ENCODE assay signal across 1 cellular context in the genomic region with DNA sequence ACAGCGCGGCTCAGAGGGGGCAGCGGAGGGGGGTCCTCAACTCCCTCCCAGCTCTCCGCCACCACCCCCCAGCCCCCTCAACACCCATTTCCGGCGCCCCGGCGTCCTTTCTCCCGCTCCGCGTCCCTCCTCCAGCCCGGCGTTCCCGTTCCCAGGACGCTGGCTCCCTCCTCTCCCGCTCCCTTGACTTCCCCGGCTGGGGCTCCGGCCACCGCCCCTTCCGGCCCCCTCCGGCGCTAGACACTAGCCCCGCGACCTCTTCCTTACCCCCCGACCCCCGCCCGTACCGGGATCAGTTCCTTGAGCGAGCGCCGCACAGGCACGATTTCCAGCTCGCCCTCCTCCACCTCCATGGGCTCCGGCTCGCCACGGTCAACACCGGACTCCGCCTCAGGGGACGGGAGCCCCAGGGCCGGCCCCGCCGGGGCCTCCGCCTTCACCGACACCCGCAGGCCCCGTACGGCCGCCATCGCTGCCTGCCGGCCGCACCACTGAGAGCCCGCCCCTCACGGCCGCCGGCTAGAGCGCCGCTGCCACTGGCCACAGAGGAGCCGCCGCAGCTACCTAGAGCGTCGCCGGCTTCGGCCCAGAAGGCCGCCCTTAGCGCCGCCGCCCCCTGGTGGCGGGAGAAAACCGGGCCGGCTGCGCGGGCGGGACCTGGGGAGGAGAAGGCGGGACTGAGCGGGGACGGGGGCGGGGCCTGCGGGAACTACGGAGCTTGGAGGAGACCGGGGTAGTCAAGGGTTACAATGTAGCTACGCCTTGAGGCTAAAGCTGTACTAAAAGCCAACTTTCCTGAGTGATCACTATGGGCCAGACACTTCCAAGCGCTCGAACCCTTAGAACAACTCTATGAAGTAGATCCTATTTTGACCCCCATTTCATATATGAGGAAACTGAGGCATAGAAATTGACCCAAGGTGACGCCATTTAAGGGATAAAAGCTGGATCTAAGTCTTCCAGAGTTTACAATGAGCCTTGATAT.
TF ChIP-seq lines count a peak whose summit lies in the region.

A gene with protein sequence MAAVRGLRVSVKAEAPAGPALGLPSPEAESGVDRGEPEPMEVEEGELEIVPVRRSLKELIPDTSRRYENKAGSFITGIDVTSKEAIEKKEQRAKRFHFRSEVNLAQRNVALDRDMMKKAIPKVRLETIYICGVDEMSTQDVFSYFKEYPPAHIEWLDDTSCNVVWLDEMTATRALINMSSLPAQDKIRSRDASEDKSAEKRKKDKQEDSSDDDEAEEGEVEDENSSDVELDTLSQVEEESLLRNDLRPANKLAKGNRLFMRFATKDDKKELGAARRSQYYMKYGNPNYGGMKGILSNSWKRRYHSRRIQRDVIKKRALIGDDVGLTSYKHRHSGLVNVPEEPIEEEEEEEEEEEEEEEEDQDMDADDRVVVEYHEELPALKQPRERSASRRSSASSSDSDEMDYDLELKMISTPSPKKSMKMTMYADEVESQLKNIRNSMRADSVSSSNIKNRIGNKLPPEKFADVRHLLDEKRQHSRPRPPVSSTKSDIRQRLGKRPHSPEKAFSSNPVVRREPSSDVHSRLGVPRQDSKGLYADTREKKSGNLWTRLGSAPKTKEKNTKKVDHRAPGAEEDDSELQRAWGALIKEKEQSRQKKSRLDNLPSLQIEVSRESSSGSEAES (minus strand): TSS at position 493 of the 985 bp plus-strand sequence. CDS start 23 bp downstream, at position 470.

TF ChIP-seq in HEK293, 187 proteins besides CTCF, POLR2A, EP300 and RAD21 (continued from another document and continues in another):
- TF ChIP-seq, protein P1, sequence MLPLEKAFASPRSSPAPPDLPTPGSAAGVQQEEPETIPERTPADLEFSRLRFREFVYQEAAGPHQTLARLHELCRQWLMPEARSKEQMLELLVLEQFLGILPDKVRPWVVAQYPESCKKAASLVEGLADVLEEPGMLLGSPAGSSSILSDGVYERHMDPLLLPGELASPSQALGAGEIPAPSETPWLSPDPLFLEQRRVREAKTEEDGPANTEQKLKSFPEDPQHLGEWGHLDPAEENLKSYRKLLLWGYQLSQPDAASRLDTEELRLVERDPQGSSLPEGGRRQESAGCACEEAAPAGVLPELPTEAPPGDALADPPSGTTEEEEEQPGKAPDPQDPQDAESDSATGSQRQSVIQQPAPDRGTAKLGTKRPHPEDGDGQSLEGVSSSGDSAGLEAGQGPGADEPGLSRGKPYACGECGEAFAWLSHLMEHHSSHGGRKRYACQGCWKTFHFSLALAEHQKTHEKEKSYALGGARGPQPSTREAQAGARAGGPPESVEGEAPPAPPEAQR (tag by site-specific recombination; IDR thresholded peaks at IDR 0.05), result peak; percentile 95; the same call in 1 of the 2 replicates
- TF ChIP-seq ZNF184 (tag by site-specific recombination; IDR thresholded peaks at IDR 0.05) (peak; percentile 81; the same call in 1 of the 2 replicates), REPIN1 (tag by site-specific recombination; IDR thresholded peaks at IDR 0.05; ENCODE audit: low read depth) (0 out of 2 replicates have a peak, but pooled peaks have one; percentile 36), KLF9 (tag by site-specific recombination; IDR thresholded peaks at IDR 0.05; ENCODE audit: low read depth) (peak; percentile 78), ZNF157 (tag by site-specific recombination; IDR thresholded peaks at IDR 0.05) (no peak), ZNF555 (tag by site-specific recombination; conservative IDR thresholded peaks at IDR 0.05) (no peak), ZNF747 (tag by site-specific recombination; IDR thresholded peaks at IDR 0.05) (no peak), ZNF837 (tag by site-specific recombination; IDR thresholded peaks at IDR 0.05) (no peak), ZBTB21 (tag by site-specific recombination; IDR thresholded peaks at IDR 0.05) (0 out of 2 replicates have a peak, but pooled peaks have one; percentile 36), ZNF843 (tag by site-specific recombination; IDR thresholded peaks at IDR 0.05) (0 out of 2 replicates have a peak, but pooled peaks have one; percentile 54), KLF10 (tag by site-specific recombination; IDR thresholded peaks at IDR 0.05) (peak; percentile 82), GLI2 (tag by site-specific recombination; IDR thresholded peaks at IDR 0.05; ENCODE audit: borderline replicate concordance, low read depth) (no peak), ZNF221 (tag by site-specific recombination; IDR thresholded peaks at IDR 0.05; ENCODE audit: borderline replicate concordance) (no peak; the same call in 1 of the 2 replicates), ZXDB (tag by site-specific recombination; IDR thresholded peaks at IDR 0.05) (no peak; the same call in 1 of the 2 replicates), ZEB2 (tag by site-specific recombination; IDR thresholded peaks at IDR 0.05) (peak; percentile 82), RBAK (tag by site-specific recombination; IDR thresholded peaks at IDR 0.05) (no peak), KLF8 (tag by site-specific recombination; IDR thresholded peaks at IDR 0.05) (peak; percentile 97), ZNF777 (tag by site-specific recombination; IDR thresholded peaks at IDR 0.05; ENCODE audit: borderline replicate concordance) (no peak), ZNF23 (tag by site-specific recombination; IDR thresholded peaks at IDR 0.05; ENCODE audit: borderline replicate concordance) (no peak), ZNF677 (tag by site-specific recombination; IDR thresholded peaks at IDR 0.05) (0 out of 2 replicates have a peak, but pooled peaks have one; percentile 42), SP2 (tag by site-specific recombination; IDR thresholded peaks at IDR 0.05) (peak; percentile 83), ZSCAN30 (tag by site-specific recombination; IDR thresholded peaks at IDR 0.05) (peak; percentile 97), ZNF248 (tag by site-specific recombination; IDR thresholded peaks at IDR 0.05) (no peak), SCRT2 (tag by site-specific recombination; IDR thresholded peaks at IDR 0.05) (no peak), ZNF544 (tag by site-specific recombination; IDR thresholded peaks at IDR 0.05) (no peak), ZNF311 (tag by site-specific recombination; IDR thresholded peaks at IDR 0.05; ENCODE audit: borderline replicate concordance) (no peak), ZNF660 (tag by site-specific recombination; IDR thresholded peaks at IDR 0.05) (peak; percentile 98; the same call in 1 of the 2 replicates), BCL11A (tag by site-specific recombination; IDR thresholded peaks at IDR 0.05; ENCODE audit: low read depth) (no peak), ZNF548 (tag by site-specific recombination; IDR thresholded peaks at IDR 0.05) (no peak; the same call in 1 of the 2 replicates), TCF7L2 (IDR thresholded peaks at IDR 0.05; ENCODE audit: borderline replicate concordance, low read depth, low read length) (no peak)
- TF ChIP-seq, protein P2, sequence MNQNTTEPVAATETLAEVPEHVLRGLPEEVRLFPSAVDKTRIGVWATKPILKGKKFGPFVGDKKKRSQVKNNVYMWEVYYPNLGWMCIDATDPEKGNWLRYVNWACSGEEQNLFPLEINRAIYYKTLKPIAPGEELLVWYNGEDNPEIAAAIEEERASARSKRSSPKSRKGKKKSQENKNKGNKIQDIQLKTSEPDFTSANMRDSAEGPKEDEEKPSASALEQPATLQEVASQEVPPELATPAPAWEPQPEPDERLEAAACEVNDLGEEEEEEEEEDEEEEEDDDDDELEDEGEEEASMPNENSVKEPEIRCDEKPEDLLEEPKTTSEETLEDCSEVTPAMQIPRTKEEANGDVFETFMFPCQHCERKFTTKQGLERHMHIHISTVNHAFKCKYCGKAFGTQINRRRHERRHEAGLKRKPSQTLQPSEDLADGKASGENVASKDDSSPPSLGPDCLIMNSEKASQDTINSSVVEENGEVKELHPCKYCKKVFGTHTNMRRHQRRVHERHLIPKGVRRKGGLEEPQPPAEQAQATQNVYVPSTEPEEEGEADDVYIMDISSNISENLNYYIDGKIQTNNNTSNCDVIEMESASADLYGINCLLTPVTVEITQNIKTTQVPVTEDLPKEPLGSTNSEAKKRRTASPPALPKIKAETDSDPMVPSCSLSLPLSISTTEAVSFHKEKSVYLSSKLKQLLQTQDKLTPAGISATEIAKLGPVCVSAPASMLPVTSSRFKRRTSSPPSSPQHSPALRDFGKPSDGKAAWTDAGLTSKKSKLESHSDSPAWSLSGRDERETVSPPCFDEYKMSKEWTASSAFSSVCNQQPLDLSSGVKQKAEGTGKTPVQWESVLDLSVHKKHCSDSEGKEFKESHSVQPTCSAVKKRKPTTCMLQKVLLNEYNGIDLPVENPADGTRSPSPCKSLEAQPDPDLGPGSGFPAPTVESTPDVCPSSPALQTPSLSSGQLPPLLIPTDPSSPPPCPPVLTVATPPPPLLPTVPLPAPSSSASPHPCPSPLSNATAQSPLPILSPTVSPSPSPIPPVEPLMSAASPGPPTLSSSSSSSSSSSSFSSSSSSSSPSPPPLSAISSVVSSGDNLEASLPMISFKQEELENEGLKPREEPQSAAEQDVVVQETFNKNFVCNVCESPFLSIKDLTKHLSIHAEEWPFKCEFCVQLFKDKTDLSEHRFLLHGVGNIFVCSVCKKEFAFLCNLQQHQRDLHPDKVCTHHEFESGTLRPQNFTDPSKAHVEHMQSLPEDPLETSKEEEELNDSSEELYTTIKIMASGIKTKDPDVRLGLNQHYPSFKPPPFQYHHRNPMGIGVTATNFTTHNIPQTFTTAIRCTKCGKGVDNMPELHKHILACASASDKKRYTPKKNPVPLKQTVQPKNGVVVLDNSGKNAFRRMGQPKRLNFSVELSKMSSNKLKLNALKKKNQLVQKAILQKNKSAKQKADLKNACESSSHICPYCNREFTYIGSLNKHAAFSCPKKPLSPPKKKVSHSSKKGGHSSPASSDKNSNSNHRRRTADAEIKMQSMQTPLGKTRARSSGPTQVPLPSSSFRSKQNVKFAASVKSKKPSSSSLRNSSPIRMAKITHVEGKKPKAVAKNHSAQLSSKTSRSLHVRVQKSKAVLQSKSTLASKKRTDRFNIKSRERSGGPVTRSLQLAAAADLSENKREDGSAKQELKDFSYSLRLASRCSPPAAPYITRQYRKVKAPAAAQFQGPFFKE (tag by site-specific recombination; IDR thresholded peaks at IDR 0.05; ENCODE audit: borderline replicate concordance), result no peak
- TF ChIP-seq, protein P3, sequence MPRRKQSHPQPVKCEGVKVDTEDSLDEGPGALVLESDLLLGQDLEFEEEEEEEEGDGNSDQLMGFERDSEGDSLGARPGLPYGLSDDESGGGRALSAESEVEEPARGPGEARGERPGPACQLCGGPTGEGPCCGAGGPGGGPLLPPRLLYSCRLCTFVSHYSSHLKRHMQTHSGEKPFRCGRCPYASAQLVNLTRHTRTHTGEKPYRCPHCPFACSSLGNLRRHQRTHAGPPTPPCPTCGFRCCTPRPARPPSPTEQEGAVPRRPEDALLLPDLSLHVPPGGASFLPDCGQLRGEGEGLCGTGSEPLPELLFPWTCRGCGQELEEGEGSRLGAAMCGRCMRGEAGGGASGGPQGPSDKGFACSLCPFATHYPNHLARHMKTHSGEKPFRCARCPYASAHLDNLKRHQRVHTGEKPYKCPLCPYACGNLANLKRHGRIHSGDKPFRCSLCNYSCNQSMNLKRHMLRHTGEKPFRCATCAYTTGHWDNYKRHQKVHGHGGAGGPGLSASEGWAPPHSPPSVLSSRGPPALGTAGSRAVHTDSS (tag by site-specific recombination; IDR thresholded peaks at IDR 0.05), result no peak
- TF ChIP-seq, protein P4, sequence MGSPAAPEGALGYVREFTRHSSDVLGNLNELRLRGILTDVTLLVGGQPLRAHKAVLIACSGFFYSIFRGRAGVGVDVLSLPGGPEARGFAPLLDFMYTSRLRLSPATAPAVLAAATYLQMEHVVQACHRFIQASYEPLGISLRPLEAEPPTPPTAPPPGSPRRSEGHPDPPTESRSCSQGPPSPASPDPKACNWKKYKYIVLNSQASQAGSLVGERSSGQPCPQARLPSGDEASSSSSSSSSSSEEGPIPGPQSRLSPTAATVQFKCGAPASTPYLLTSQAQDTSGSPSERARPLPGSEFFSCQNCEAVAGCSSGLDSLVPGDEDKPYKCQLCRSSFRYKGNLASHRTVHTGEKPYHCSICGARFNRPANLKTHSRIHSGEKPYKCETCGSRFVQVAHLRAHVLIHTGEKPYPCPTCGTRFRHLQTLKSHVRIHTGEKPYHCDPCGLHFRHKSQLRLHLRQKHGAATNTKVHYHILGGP (tag by site-specific recombination; IDR thresholded peaks at IDR 0.05), result no peak
- TF ChIP-seq, protein P5, sequence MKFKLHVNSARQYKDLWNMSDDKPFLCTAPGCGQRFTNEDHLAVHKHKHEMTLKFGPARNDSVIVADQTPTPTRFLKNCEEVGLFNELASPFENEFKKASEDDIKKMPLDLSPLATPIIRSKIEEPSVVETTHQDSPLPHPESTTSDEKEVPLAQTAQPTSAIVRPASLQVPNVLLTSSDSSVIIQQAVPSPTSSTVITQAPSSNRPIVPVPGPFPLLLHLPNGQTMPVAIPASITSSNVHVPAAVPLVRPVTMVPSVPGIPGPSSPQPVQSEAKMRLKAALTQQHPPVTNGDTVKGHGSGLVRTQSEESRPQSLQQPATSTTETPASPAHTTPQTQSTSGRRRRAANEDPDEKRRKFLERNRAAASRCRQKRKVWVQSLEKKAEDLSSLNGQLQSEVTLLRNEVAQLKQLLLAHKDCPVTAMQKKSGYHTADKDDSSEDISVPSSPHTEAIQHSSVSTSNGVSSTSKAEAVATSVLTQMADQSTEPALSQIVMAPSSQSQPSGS (tag by site-specific recombination; IDR thresholded peaks at IDR 0.05; ENCODE audit: low read depth), result no peak
- TF ChIP-seq, protein P6, sequence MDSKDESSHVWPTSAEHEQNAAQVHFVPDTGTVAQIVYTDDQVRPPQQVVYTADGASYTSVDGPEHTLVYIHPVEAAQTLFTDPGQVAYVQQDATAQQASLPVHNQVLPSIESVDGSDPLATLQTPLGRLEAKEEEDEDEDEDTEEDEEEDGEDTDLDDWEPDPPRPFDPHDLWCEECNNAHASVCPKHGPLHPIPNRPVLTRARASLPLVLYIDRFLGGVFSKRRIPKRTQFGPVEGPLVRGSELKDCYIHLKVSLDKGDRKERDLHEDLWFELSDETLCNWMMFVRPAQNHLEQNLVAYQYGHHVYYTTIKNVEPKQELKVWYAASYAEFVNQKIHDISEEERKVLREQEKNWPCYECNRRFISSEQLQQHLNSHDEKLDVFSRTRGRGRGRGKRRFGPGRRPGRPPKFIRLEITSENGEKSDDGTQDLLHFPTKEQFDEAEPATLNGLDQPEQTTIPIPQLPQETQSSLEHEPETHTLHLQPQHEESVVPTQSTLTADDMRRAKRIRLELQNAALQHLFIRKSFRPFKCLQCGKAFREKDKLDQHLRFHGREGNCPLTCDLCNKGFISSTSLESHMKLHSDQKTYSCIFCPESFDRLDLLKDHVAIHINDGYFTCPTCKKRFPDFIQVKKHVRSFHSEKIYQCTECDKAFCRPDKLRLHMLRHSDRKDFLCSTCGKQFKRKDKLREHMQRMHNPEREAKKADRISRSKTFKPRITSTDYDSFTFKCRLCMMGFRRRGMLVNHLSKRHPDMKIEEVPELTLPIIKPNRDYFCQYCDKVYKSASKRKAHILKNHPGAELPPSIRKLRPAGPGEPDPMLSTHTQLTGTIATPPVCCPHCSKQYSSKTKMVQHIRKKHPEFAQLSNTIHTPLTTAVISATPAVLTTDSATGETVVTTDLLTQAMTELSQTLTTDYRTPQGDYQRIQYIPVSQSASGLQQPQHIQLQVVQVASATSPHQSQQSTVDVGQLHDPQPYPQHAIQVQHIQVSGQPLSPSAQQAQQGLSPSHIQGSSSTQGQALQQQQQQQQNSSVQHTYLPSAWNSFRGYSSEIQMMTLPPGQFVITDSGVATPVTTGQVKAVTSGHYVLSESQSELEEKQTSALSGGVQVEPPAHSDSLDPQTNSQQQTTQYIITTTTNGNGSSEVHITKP (tag by site-specific recombination; IDR thresholded peaks at IDR 0.05), result no peak; the same call in 1 of the 2 replicates
